ENCODE assay signal across 24 cellular contexts in genomic region chr6:148983986-148984385, GRCh38.
A peak's percentile ranks its signal among the peaks of the same experiment; 100 is the strongest.
DNase-seq lines count a peak whose midpoint lies in the region; TF ChIP-seq lines count a peak whose summit lies in the region.
"Had no signal": no experiment of that assay in that cellular context is flagged by ENCODE, and none has a peak within 500 bp of the region (broad histone marks: within the 10 kb centered on the region; RNA-seq: fewer than 3 reads in every experiment).

No MANE protein-coding gene starts in this region.

- no peaks in the 10 kb centered on the region for H3K36me3 Mint-ChIP-seq in activated CD4-positive, alpha-beta memory T cell treated with anti-CD3 and anti-CD28 coated beads, Interleukin-2, amount 10 ng/mL, durations not matched to agents 7 days and 5 days (ENCODE audit: low read depth)
- H3K36me3 Mint-ChIP-seq: CD8-positive, alpha-beta T cell had no signal

- CTCF ChIA-PET in activated CD4-positive, alpha-beta memory T cell treated with anti-CD3 and anti-CD28 coated beads, Interleukin-2, amount 10 ng/mL, durations not matched to agents 7 days and 5 days (lab: Charles Lee) = no interaction called here

- peaks cover 8 to 22% of the 10 kb centered on the region in 2 donors for H3K4me1 ChIP-seq in adrenal gland (replicated peaks in 1 of 2)

- intact Hi-C loops in adrenal gland (cut with DNase I) = no loop called here

- H3K36me3 ChIP-seq in adrenal gland (replicated peaks in 1 of 2) = no peaks in the 10 kb centered on the region

- no peak overlapping the region for H3K27ac Mint-ChIP-seq in activated CD4-positive, alpha-beta memory T cell treated with anti-CD3 and anti-CD28 coated beads, Interleukin-2, amount 10 ng/mL, durations not matched to agents 7 days and 5 days
- H3K27ac Mint-ChIP-seq: B cell; CD4-positive, alpha-beta T cell; CD8-positive, alpha-beta T cell had no signal

- H3K9me3 Mint-ChIP-seq in activated CD4-positive, alpha-beta memory T cell treated with anti-CD3 and anti-CD28 coated beads, Interleukin-2, amount 10 ng/mL, durations not matched to agents 7 days and 5 days = no peaks in the 10 kb centered on the region
- H3K9me3 Mint-ChIP-seq: CD4-positive, alpha-beta T cell; CD8-positive, alpha-beta T cell had no signal

- no peaks in the 10 kb centered on the region for H3K27me3 Mint-ChIP-seq in activated CD4-positive, alpha-beta memory T cell treated with anti-CD3 and anti-CD28 coated beads, Interleukin-2, amount 10 ng/mL, durations not matched to agents 7 days and 5 days
- H3K27me3 Mint-ChIP-seq: B cell; CD4-positive, alpha-beta T cell had no signal

- no peaks in the 10 kb centered on the region for H3K4me1 Mint-ChIP-seq in activated CD4-positive, alpha-beta memory T cell treated with anti-CD3 and anti-CD28 coated beads, Interleukin-2, amount 10 ng/mL, durations not matched to agents 7 days and 5 days

- H3K9me3 ChIP-seq in adrenal gland (replicated peaks in 1 of 3) = no peaks in the 10 kb centered on the region
- H3K9me3 ChIP-seq: BLaER1 treated with 17β-estradiol and CSF1 and Interleukin-3, amounts not matched to agents 10 nM and 100 nM had no signal

- no peak for TF ChIP-seq CTCF in HFF-Myc (IDR thresholded peaks at IDR 0.05; ENCODE audit: low read depth, low read length, missing control alignments)
- no peak for TF ChIP-seq CTCF in adrenal gland (IDR thresholded peaks at IDR 0.05)

- DNase-seq in HFF-Myc (ENCODE audit: extremely low read depth, low read depth) (peak; percentile 65), adrenal gland (no peak), fibroblast of peridontal ligament (ENCODE audit: extremely low read depth) (peak; percentile 30), COLO829 (ENCODE audit: low spot score) (no peak), NCI-H1694 (lab: John Stamatoyannopoulos, UW) (no peak), NCI-H2196 treated with DMSO at 0.1 percent for 48 hours (lab: John Stamatoyannopoulos, UW; ENCODE audit: unreplicated experiment) (no peak)
- no peak for DNase-seq in activated CD4-positive, alpha-beta memory T cell treated with anti-CD3 and anti-CD28 coated beads, Interleukin-2, amount 10 ng/mL, durations not matched to agents 7 days and 5 days
- DNase-seq: 8988T; ACHN; AML-193; CD4-positive, alpha-beta T cell; CD8-positive, alpha-beta T cell; COR-L47; DMS 273 treated with DMSO at 0.1 percent for 48 hours; DMS153; DMS53; DMS79; DND-41; EL; GDM1 had no signal

- 74 to 79% (median 77%) methylated on average over 2 of the region's 2 CpGs for WGBS in adrenal gland, 4 donors

- H3K4me3 ChIP-seq in HFF-Myc (replicated peaks; ENCODE audit: low read depth, low read length) (no peak overlapping the region), adrenal gland (no peak overlapping the region)
- H3K4me3 ChIP-seq: BLaER1 treated with 17β-estradiol and CSF1 and Interleukin-3, amounts not matched to agents 10 nM and 100 nM; GM12878 had no signal

- H3K4me3 Mint-ChIP-seq in activated CD4-positive, alpha-beta memory T cell treated with anti-CD3 and anti-CD28 coated beads, Interleukin-2, amount 10 ng/mL, durations not matched to agents 7 days and 5 days = no peak overlapping the region
- H3K4me3 Mint-ChIP-seq: B cell; CD4-positive, alpha-beta T cell; CD8-positive, alpha-beta T cell had no signal

- POLR2A ChIA-PET in activated CD4-positive, alpha-beta memory T cell treated with anti-CD3 and anti-CD28 coated beads, Interleukin-2, amount 10 ng/mL, durations not matched to agents 7 days and 5 days (lab: Charles Lee) = no interaction called here

- no peaks in the 10 kb centered on the region for H3K27me3 ChIP-seq in adrenal gland
- H3K27me3 ChIP-seq: BLaER1 treated with 17β-estradiol and CSF1 and Interleukin-3, amounts not matched to agents 10 nM and 100 nM had no signal

- TF ChIP-seq POLR2A in adrenal gland (IDR thresholded peaks at IDR 0.05) = no peak

- H3K27ac ChIP-seq in adrenal gland = peak overlapping the region in 4 of 5 donors; percentile 35 to 80 (median 74)
- H3K27ac ChIP-seq: BLaER1 treated with 17β-estradiol and CSF1 and Interleukin-3, amounts not matched to agents 10 nM and 100 nM; C4-2B had no signal

Comparison
In these comparisons a context has a peak if more than half of its experiments do, and no peak if none do; other contexts are left out.
1. DNase-seq: peak in HFF-Myc (single experiment) and fibroblast of peridontal ligament (single experiment); none in adrenal gland (0 of 7), COLO829 (single experiment), NCI-H1694 (single experiment), activated CD4-positive, alpha-beta memory T cell treated with anti-CD3 and anti-CD28 coated beads, Interleukin-2, amount 10 ng/mL, durations not matched to agents 7 days and 5 days (single experiment) and NCI-H2196 treated with DMSO at 0.1 percent for 48 hours (single experiment).